ENCODE assay signal across 19 cellular contexts in the genomic region with DNA sequence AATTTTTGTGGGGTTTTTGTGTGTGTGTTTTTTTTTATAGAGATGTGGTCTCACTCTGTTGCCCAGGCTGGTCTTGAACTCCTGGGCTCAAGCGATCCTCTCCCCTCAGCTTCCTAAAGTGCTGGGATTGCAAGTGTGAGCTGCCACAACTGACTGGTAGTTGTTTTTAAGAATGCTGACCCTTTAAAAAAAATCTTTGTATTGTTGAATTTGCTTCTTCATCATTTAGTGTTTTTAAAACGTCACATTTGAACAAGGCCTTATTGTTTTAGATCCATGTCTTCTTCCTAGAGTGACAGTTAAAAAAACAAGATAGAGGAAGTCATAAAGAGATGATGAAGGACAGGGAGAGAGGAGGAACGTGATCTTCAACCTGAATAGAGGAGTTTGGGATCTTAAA. TPM values are rescaled to one million over a fixed set of nuclear protein-coding genes. Genes with fewer than 3 reads are reported as not detected.
A peak's percentile ranks its signal among the peaks of the same experiment; 100 is the strongest.
DNase-seq lines count a peak whose midpoint lies in the region; ATAC-seq lines count a peak whose summit lies in the region.
"Had no signal": no experiment of that assay in that cellular context is flagged by ENCODE, and none has a peak within 500 bp of the region (broad histone marks: within the 10 kb centered on the region; RNA-seq: fewer than 3 reads in every experiment).

No MANE protein-coding gene starts in this region.

- H3K27me3 ChIP-seq in BLaER1: no peaks in the 10 kb centered on the region
- H3K27me3 ChIP-seq in MG63: no peaks in the 10 kb centered on the region
- H3K27me3 ChIP-seq: BE2C had no signal

- H3K36me3 Mint-ChIP-seq in stimulated activated naive B cell treated with anti-CD40 and anti-IgM and Interleukin-4, amounts not matched to agents 10 μg/mL and 1 μg/mL and 100 μg/mL, for 72 hours: no peaks in the 10 kb centered on the region
- H3K36me3 Mint-ChIP-seq: CD4-positive, alpha-beta memory T cell had no signal

- no peak overlapping the region for H3K4me3 Mint-ChIP-seq in stimulated activated naive B cell treated with anti-CD40 and anti-IgM and Interleukin-4, amounts not matched to agents 10 μg/mL and 1 μg/mL and 100 μg/mL, for 72 hours
- H3K4me3 Mint-ChIP-seq: CD4-positive, alpha-beta memory T cell; HFFc6 had no signal

- H3K4me1 Mint-ChIP-seq in stimulated activated naive B cell treated with anti-CD40 and anti-IgM and Interleukin-4, amounts not matched to agents 10 μg/mL and 1 μg/mL and 100 μg/mL, for 72 hours: no peaks in the 10 kb centered on the region
- H3K4me1 Mint-ChIP-seq: CD4-positive, alpha-beta memory T cell had no signal

- H3K9me3 Mint-ChIP-seq in stimulated activated naive B cell treated with anti-CD40 and anti-IgM and Interleukin-4, amounts not matched to agents 10 μg/mL and 1 μg/mL and 100 μg/mL, for 72 hours: peaks cover 0 to 2% of the 10 kb centered on the region in 2 donors
- H3K9me3 Mint-ChIP-seq: HFFc6 had no signal

- peaks cover 11% of the 10 kb centered on the region for H3K4me1 ChIP-seq in BLaER1
- H3K4me1 ChIP-seq: A549, BE2C, Caco-2, HAP-1 had no signal

- no peak overlapping the region for H3K9ac ChIP-seq in BLaER1

- no peak overlapping the region for H3K27ac ChIP-seq in BLaER1
- H3K27ac ChIP-seq: A549 had no signal

- H3K27ac Mint-ChIP-seq in stimulated activated naive B cell treated with anti-CD40 and anti-IgM and Interleukin-4, amounts not matched to agents 10 μg/mL and 1 μg/mL and 100 μg/mL, for 72 hours: no peak overlapping the region
- H3K27ac Mint-ChIP-seq: CD4-positive, alpha-beta memory T cell; HFFc6 had no signal

- H4K20me1 ChIP-seq in BLaER1: no peaks in the 10 kb centered on the region

- DNase-seq in SK-MEL-5 (ENCODE audit: low read depth, low spot score) (peak; percentile 72), foreskin melanocyte (peak; percentile 53), globus pallidus (ENCODE audit: low spot score) (no peak), MG63 (no peak)
- DNase-seq in stimulated activated naive B cell treated with anti-CD40 and anti-IgM and Interleukin-4, amounts not matched to agents 10 μg/mL and 1 μg/mL and 100 μg/mL, for 72 hours: no peak
- DNase-seq: 8988T; ACHN; AML-193; BE2C; C1 segment of cervical spinal cord; Caco-2; CD4-positive, alpha-beta memory T cell; DMS153; DND-41; GOT3; HFFc6 had no signal

- H3K36me3 ChIP-seq in BLaER1 (no peaks in the 10 kb centered on the region), MG63 (no peaks in the 10 kb centered on the region)
- H3K36me3 ChIP-seq: BE2C, HAP-1 had no signal

- in situ Hi-C loops in SK-MEL-5 (cut with HindIII; ENCODE audit: low pct_unique_long_range_greater_than_20kb, low sequenced_read_pairs): no loop called here

- ATAC-seq in stimulated activated naive B cell treated with anti-CD40 and anti-IgM and Interleukin-4, amounts not matched to agents 10 μg/mL and 1 μg/mL and 100 μg/mL, for 72 hours (replicated peaks): no peak
- ATAC-seq: A549 had no signal

- peak overlapping the region; percentile 15 for H3K4me2 ChIP-seq in BLaER1
- H3K4me2 ChIP-seq: A549 had no signal

- H3K4me3 ChIP-seq in BLaER1: no peak overlapping the region
- no peak overlapping the region for H3K4me3 ChIP-seq in MG63
- H3K4me3 ChIP-seq: A549, HAP-1 had no signal

- H3K9me3 ChIP-seq in BLaER1: no peaks in the 10 kb centered on the region
- H3K9me3 ChIP-seq in MG63: no peaks in the 10 kb centered on the region
- H3K9me3 ChIP-seq: A549, BE2C, Caco-2, HAP-1 had no signal

- H3K27me3 Mint-ChIP-seq in stimulated activated naive B cell treated with anti-CD40 and anti-IgM and Interleukin-4, amounts not matched to agents 10 μg/mL and 1 μg/mL and 100 μg/mL, for 72 hours: peaks cover 23 to 38% of the 10 kb centered on the region in 2 donors

RNA-seq across cellular contexts. Expression of a gene that starts 24.1 kb away (rescaled TPM):
- total RNA-seq in SK-MEL-5 (2014; rRNA removed; shearing (Covaris generic)): not detected in 2 replicates
- polyA plus RNA-seq in SK-MEL-5 (2015; cell fraction: cytosol; rRNA removed): not detected in 2 replicates
- polyA plus RNA-seq in SK-MEL-5 (2015; cell fraction: nucleus; rRNA removed): not detected in 2 replicates
- not detected in 2 replicates for total RNA-seq in MG63 (2014; rRNA removed; shearing (Covaris generic); ENCODE audit: low replicate concordance)
- total RNA-seq: Caco-2; CD4-positive, alpha-beta memory T cell; HFFc6 had no signal
- polyA plus RNA-seq: A549; CD4-positive, alpha-beta memory T cell had no signal

Comparison
In these comparisons a context has a peak if more than half of its experiments do, and no peak if none do; other contexts are left out.
1. DNase-seq: peak in SK-MEL-5 (single experiment) and foreskin melanocyte (single experiment); none in globus pallidus (single experiment), MG63 (single experiment) and stimulated activated naive B cell treated with anti-CD40 and anti-IgM and Interleukin-4, amounts not matched to agents 10 μg/mL and 1 μg/mL and 100 μg/mL, for 72 hours (single experiment).